In genomic region chr5:158039911-158040347, GRCh38 we compare ENCODE assay signal across 18 cellular contexts.
DNase-seq lines count a peak whose midpoint lies in the region; ATAC-seq and TF ChIP-seq lines count a peak whose summit lies in the region.
"Had no signal": no experiment of that assay in that cellular context is flagged by ENCODE, and none has a peak within 500 bp of the region (broad histone marks: within the 10 kb centered on the region; RNA-seq: fewer than 3 reads in every experiment).

No MANE protein-coding gene starts in this region.

- WGBS in right lobe of liver (ENCODE audit: insufficient coverage, low coverage, low lambda C conversion rate, missing lambda C conversion rate) = 78% methylated on average over 2 of the region's 2 CpGs
- WGBS in testis, 2 donors = 62 to 63% methylated on average over 2 of the region's 2 CpGs

- H3K36me3 ChIP-seq in right lobe of liver = no peaks in the 10 kb centered on the region
- H3K36me3 ChIP-seq in testis (ENCODE audit: low read depth, missing control alignments) = no peaks in the 10 kb centered on the region
- H3K36me3 ChIP-seq: heart right ventricle, prostate gland had no signal

- no peaks in the 10 kb centered on the region for H3K9me3 ChIP-seq in right lobe of liver
- no peaks in the 10 kb centered on the region for H3K9me3 ChIP-seq in testis
- H3K9me3 ChIP-seq: prostate gland had no signal

- in situ Hi-C loops in ACHN (cut with HindIII; ENCODE audit: low pct_ligation_motif_present, low pct_unique_long_range_greater_than_20kb, low sequenced_read_pairs) = no loop called here

- H3K27me3 ChIP-seq in right lobe of liver (no peaks in the 10 kb centered on the region), testis (no peaks in the 10 kb centered on the region)
- H3K27me3 ChIP-seq: heart right ventricle had no signal

- DNase-seq in AG10803 (ENCODE audit: low read depth) = peak; percentile 29
- DNase-seq in right lobe of liver = no peak
- DNase-seq in cerebellar nuclear complex (lab: John Stamatoyannopoulos, UW) = no peak
- no peak for DNase-seq in testis
- no peak for DNase-seq in ACHN
- DNase-seq: central memory CD4-positive, alpha-beta T cell; DMS 273 treated with DMSO at 0.1 percent for 48 hours; GOT3; heart right ventricle; Kasumi-1; NCI-H187 treated with DMSO at 0.1 percent for 48 hours had no signal

- H3K4me1 ChIP-seq in right lobe of liver (no peaks in the 10 kb centered on the region), testis (no peaks in the 10 kb centered on the region)
- H3K4me1 ChIP-seq: heart right ventricle, prostate gland had no signal

- H3K4me3 ChIP-seq in AG10803 (ENCODE audit: low read length) = no peak overlapping the region
- no peak overlapping the region for H3K4me3 ChIP-seq in right lobe of liver
- H3K4me3 ChIP-seq in testis = no peak overlapping the region
- H3K4me3 ChIP-seq: heart right ventricle, prostate gland had no signal

- TF ChIP-seq CTCF in AG10803 (conservative IDR thresholded peaks at IDR 0.05; ENCODE audit: low read length) = no peak
- TF ChIP-seq CTCF in right lobe of liver (IDR thresholded peaks at IDR 0.05) = no peak
- no peak for TF ChIP-seq CTCF in testis (IDR thresholded peaks at IDR 0.05)

- H3K27ac ChIP-seq in right lobe of liver = no peak overlapping the region
- H3K27ac ChIP-seq in testis = no peak overlapping the region
- H3K27ac ChIP-seq: heart right ventricle, HL-60, prostate gland, VCaP had no signal

- no peak for TF ChIP-seq POLR2A in right lobe of liver (IDR thresholded peaks at IDR 0.05)
- no peak for TF ChIP-seq POLR2A in testis (IDR thresholded peaks at IDR 0.05)

- ATAC-seq in GM19023 (IDR thresholded peaks at IDR 0.05; ENCODE audit: unreplicated experiment) = peak; percentile 90
- peak; percentile 93 for ATAC-seq in HG02571 (IDR thresholded peaks at IDR 0.05; ENCODE audit: unreplicated experiment)
- ATAC-seq in HG03469 (IDR thresholded peaks at IDR 0.05; ENCODE audit: unreplicated experiment) = peak; percentile 60
- ATAC-seq in right lobe of liver = no peak
- ATAC-seq: activated naive CD4-positive, alpha-beta T cell treated with anti-CD3 and anti-CD28 coated beads, Interleukin-2, amount 50 U/mL, for 72 hours; heart right ventricle had no signal

- intact Hi-C loops in right lobe of liver (cut with DNase I) (no loop called here), testis (cut with DNase I; ENCODE audit: low total_unique reads) (no loop called here)

Comparison
In these comparisons a context has a peak if more than half of its experiments do, and no peak if none do; other contexts are left out.
1. ATAC-seq: peak in GM19023 (single experiment), HG02571 (single experiment) and HG03469 (single experiment); none in right lobe of liver (0 of 4).